In the genomic region with DNA sequence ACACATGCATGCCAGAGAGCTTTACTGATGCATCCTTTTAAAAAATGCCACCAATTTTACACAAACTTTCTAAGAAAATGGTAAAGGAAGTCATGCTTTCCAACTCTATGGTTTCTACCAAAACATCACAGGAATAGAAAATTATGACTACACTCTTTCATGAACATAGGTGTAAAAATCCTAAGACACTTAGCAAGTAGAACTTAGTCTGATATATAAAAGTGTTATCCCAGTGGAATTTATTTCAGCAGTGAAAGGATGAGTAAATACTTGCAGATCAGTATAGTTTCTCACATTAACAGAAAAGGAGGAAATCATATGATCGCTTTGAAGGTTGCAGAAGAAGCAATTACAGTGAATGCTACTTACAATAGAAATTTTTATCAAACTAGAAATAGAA, we compare ENCODE assay signal across 20 cellular contexts. TPM values are rescaled to one million over a fixed set of nuclear protein-coding genes. Genes with fewer than 3 reads are reported as not detected.
"Had no signal": no experiment of that assay in that cellular context is flagged by ENCODE, and none has a peak within 500 bp of the region (broad histone marks: within the 10 kb centered on the region; RNA-seq: fewer than 3 reads in every experiment).

No MANE protein-coding gene starts in this region.

- H3K4me3 Mint-ChIP-seq: activated naive CD4-positive, alpha-beta T cell treated with anti-CD3 and anti-CD28 coated beads for 36 hours; T-cell had no signal

- H3K27ac Mint-ChIP-seq: activated naive CD4-positive, alpha-beta T cell treated with anti-CD3 and anti-CD28 coated beads for 36 hours; T-cell had no signal

- H3K27ac ChIP-seq: adrenal gland, breast epithelium, esophagus squamous epithelium, heart right ventricle, left ventricle myocardium inferior, tibial nerve, WERI-Rb-1 had no signal

- DNase-seq: activated CD8-positive, alpha-beta memory T cell treated with anti-CD3 and anti-CD28 coated beads for 24 hours; activated CD8-positive, alpha-beta memory T cell treated with anti-CD3 and anti-CD28 coated beads, Interleukin-2, amount 50 U/mL, for 48 hours; activated naive CD4-positive, alpha-beta T cell treated with anti-CD3 and anti-CD28 coated beads for 36 hours; adrenal gland; cortex of kidney; effector CD8-positive, alpha-beta T cell; esophagus squamous epithelium; heart right ventricle; kidney glomerular epithelial cell; left ventricle myocardium inferior; mammary epithelial cell; midbrain; SK-N-SH; stimulated activated CD8-positive, alpha-beta memory T cell treated with anti-CD3 and anti-CD28 coated beads, Interleukin-4, amount 100 ng/mL, for 48 hours; stimulated activated naive CD4-positive, alpha-beta T cell; T-cell; WERI-Rb-1 had no signal

- H3K27me3 Mint-ChIP-seq: T-cell had no signal

- H3K9me2 ChIP-seq: SK-N-SH had no signal

- H3K27me3 ChIP-seq: adrenal gland, breast epithelium, esophagus squamous epithelium, tibial nerve had no signal

- ATAC-seq: heart right ventricle, T-cell had no signal

- H3K36me3 ChIP-seq: adrenal gland, breast epithelium, esophagus squamous epithelium, heart right ventricle, left ventricle myocardium inferior, tibial nerve, WERI-Rb-1 had no signal

- H3K4me3 ChIP-seq: adrenal gland, breast epithelium, esophagus squamous epithelium, heart right ventricle, left ventricle myocardium inferior, tibial nerve had no signal

- H3K9me3 Mint-ChIP-seq: activated naive CD4-positive, alpha-beta T cell treated with anti-CD3 and anti-CD28 coated beads for 36 hours; T-cell had no signal

- H3K9ac ChIP-seq: SK-N-SH had no signal

- H3K4me1 ChIP-seq: adrenal gland, breast epithelium, left ventricle myocardium inferior, tibial nerve had no signal

- H3K9me3 ChIP-seq: adrenal gland, breast epithelium, esophagus squamous epithelium, SK-N-SH had no signal

- H3K4me2 ChIP-seq: SK-N-SH had no signal

RNA-seq across cellular contexts. Expression of a gene that starts 43.4 kb away (rescaled TPM):
- polyA plus RNA-seq: neural cell had no signal
